Comparison of ENCODE assay signal across 27 cellular contexts in genomic region chr11:2663915-2664314, GRCh38.
"Had no signal": no experiment of that assay in that cellular context is flagged by ENCODE, and none has a peak within 500 bp of the region (broad histone marks: within the 10 kb centered on the region; RNA-seq: fewer than 3 reads in every experiment).

No MANE protein-coding gene starts in this region.

- DNase-seq: activated B cell treated with CpG ODN at 0.5 μM for 24 hours; activated CD4-positive, alpha-beta T cell treated with anti-CD3 and anti-CD28 coated beads, Interleukin-2, amount 50 U/mL, for 48 hours; activated gamma-delta T cell treated with Interleukin-2 at 50 U/mL for 16 hours; effector CD8-positive, alpha-beta T cell; kidney glomerular epithelial cell; lower lobe of right lung; mesenchymal stem cell; naive thymus-derived CD8-positive, alpha-beta T cell; occipital lobe; SJCRH30; small intestine; stimulated activated CD4-positive, alpha-beta T cell treated with anti-CD3 and anti-CD28 coated beads, Interleukin-1b, Interleukin-23, amount 100 ng/mL, for 48 hours; stimulated activated naive CD4-positive, alpha-beta T cell; T-helper 17 cell; T1000 had no signal

- H3K4me1 Mint-ChIP-seq: activated B cell treated with CpG ODN at 0.5 μM for 24 hours; activated naive CD4-positive, alpha-beta T cell treated with anti-CD3 and anti-CD28 coated beads, Interleukin-2, amount 50 U/mL, for 24 hours; brain had no signal

- H3K27ac Mint-ChIP-seq: activated B cell treated with CpG ODN at 0.5 μM for 24 hours; activated CD8-positive, alpha-beta memory T cell treated with anti-CD3 and anti-CD28 coated beads, Interleukin-2, amount 10 ng/mL, durations not matched to agents 7 days and 5 days; activated naive CD4-positive, alpha-beta T cell treated with anti-CD3 and anti-CD28 coated beads, Interleukin-2, amount 50 U/mL, for 24 hours; activated T-helper 1 cell treated with anti-CD3 and anti-CD28 coated beads, Interleukin-12 subunit alpha, Interleukin-12 subunit beta, Interleukin-2, Interleukin-4 antibody, amounts not matched to agents 30 ng/mL and 10 ng/mL and 1 ng/mL, durations not matched to agents 14 hours and 24 hours and 36 hours; dendritic cell treated with granulocyte-macrophage colony-stimulating factor and Interleukin-4, amounts not matched to agents 40 ng/mL and 50 ng/mL, for 4 days; T-helper 17 cell had no signal

- H3K27me3 Mint-ChIP-seq: activated B cell treated with CpG ODN at 0.5 μM for 24 hours; activated CD8-positive, alpha-beta memory T cell treated with anti-CD3 and anti-CD28 coated beads, Interleukin-2, amount 10 ng/mL, durations not matched to agents 7 days and 5 days; activated naive CD4-positive, alpha-beta T cell treated with anti-CD3 and anti-CD28 coated beads, Interleukin-2, amount 50 U/mL, for 24 hours; brain; dendritic cell treated with granulocyte-macrophage colony-stimulating factor and Interleukin-4, amounts not matched to agents 40 ng/mL and 50 ng/mL, for 4 days; naive thymus-derived CD8-positive, alpha-beta T cell; T-helper 17 cell had no signal

- H3K27me3 ChIP-seq: ascending aorta, left lung, sigmoid colon, SJCRH30, tibial nerve had no signal

- H3K4me3 Mint-ChIP-seq: activated B cell treated with CpG ODN at 0.5 μM for 24 hours; activated CD8-positive, alpha-beta memory T cell treated with anti-CD3 and anti-CD28 coated beads, Interleukin-2, amount 10 ng/mL, durations not matched to agents 7 days and 5 days; activated naive CD4-positive, alpha-beta T cell treated with anti-CD3 and anti-CD28 coated beads, Interleukin-2, amount 50 U/mL, for 24 hours; activated T-helper 1 cell treated with anti-CD3 and anti-CD28 coated beads, Interleukin-12 subunit alpha, Interleukin-12 subunit beta, Interleukin-2, Interleukin-4 antibody, amounts not matched to agents 30 ng/mL and 10 ng/mL and 1 ng/mL, durations not matched to agents 14 hours and 24 hours and 36 hours; brain; dendritic cell treated with granulocyte-macrophage colony-stimulating factor and Interleukin-4, amounts not matched to agents 40 ng/mL and 50 ng/mL, for 4 days; naive thymus-derived CD8-positive, alpha-beta T cell; neural crest cell; T-helper 17 cell had no signal

- ATAC-seq: activated CD8-positive, alpha-beta memory T cell treated with anti-CD3 and anti-CD28 coated beads, Interleukin-2, amount 10 ng/mL, durations not matched to agents 7 days and 5 days; left lung; lower lobe of right lung; naive thymus-derived CD8-positive, alpha-beta T cell; SK-N-SH treated with all-trans-retinoic acid at 6 μM for 48 hours; T-helper 17 cell had no signal

- H3K27ac ChIP-seq: ascending aorta, epithelial cell of prostate, left lung, lower lobe of right lung, sigmoid colon, tibial nerve had no signal

- H3K4me3 ChIP-seq: ascending aorta, left lung, lower lobe of right lung, sigmoid colon, SJCRH30, tibial nerve had no signal

- H3K4me1 ChIP-seq: ascending aorta, left lung, lower lobe of right lung, tibial nerve had no signal

- H3K36me3 ChIP-seq: ascending aorta, sigmoid colon had no signal
